9 cellular contexts compared by ENCODE assay signal in genomic region chr10:92907280-92907679, GRCh38.
"Had no signal": no experiment of that assay in that cellular context is flagged by ENCODE, and none has a peak within 500 bp of the region (broad histone marks: within the 10 kb centered on the region; RNA-seq: fewer than 3 reads in every experiment).

No MANE protein-coding gene starts in this region.

- H3K9me3 Mint-ChIP-seq: H9 had no signal

- DNase-seq: H9, HCEC 1CT, KG1 had no signal

- H3K27ac ChIP-seq: HL-60 had no signal

- FAIRE-seq: H1, H54, HepG2 had no signal

- ATAC-seq: GM23338, HepG2 had no signal

- H3K27ac Mint-ChIP-seq: GM23338, H9, IgD-negative memory B cell had no signal

- H3K4me3 ChIP-seq: GM23338 had no signal

- H3K4me3 Mint-ChIP-seq: GM23338, H9, IgD-negative memory B cell had no signal
